In genomic region chr4:73423184-73423583, GRCh38 we compare ENCODE assay signal across 39 cellular contexts. TPM values are rescaled to one million over a fixed set of nuclear protein-coding genes. Genes with fewer than 3 reads are reported as not detected.
"Had no signal": no experiment of that assay in that cellular context is flagged by ENCODE, and none has a peak within 500 bp of the region (broad histone marks: within the 10 kb centered on the region; RNA-seq: fewer than 3 reads in every experiment).

No MANE protein-coding gene starts in this region.

- DNase-seq: activated effector memory CD4-positive, alpha-beta T cell treated with anti-CD3 and anti-CD28 coated beads, Interleukin-2, amount 50 U/mL, for 16 hours; activated effector memory CD4-positive, alpha-beta T cell treated with Interleukin-2 at 50 U/mL for 16 hours; activated gamma-delta T cell; activated gamma-delta T cell treated with Interleukin-2 at 50 U/mL for 16 hours; activated naive CD4-positive, alpha-beta T cell; activated naive CD4-positive, alpha-beta T cell treated with anti-CD3 and anti-CD28 coated beads for 36 hours; activated naive CD4-positive, alpha-beta T cell treated with anti-CD3 and anti-CD28 coated beads, Interleukin-2, amount 10 ng/mL, durations not matched to agents 7 days and 5 days; activated naive CD4-positive, alpha-beta T cell treated with anti-CD3 and anti-CD28 coated beads, Interleukin-2, amount 50 U/mL, for 16 hours; activated naive CD4-positive, alpha-beta T cell treated with Interleukin-2 at 50 U/mL for 16 hours; activated naive CD8-positive, alpha-beta T cell treated with anti-CD3 and anti-CD28 coated beads for 36 hours; activated naive CD8-positive, alpha-beta T cell treated with anti-CD3 and anti-CD28 coated beads, Interleukin-2, amount 10 ng/mL, durations not matched to agents 7 days and 5 days; activated naive CD8-positive, alpha-beta T cell treated with anti-CD3 and anti-CD28 coated beads, Interleukin-2, amount 50 U/mL, for 24 hours; activated T-cell treated with anti-CD3 and anti-CD28 coated beads, Interleukin-2, amount 50 U/mL, for 1 hour; activated T-cell treated with anti-CD3 and anti-CD28 coated beads, Interleukin-2, amount 50 U/mL, for 24 hours; activated T-cell treated with anti-CD3 and anti-CD28 coated beads, Interleukin-2, amount 50 U/mL, for 4 hours; activated T-cell treated with anti-CD3 and anti-CD28 coated beads, Interleukin-2, amount 50 U/mL, for 48 hours; activated T-cell treated with anti-CD3 and anti-CD28 coated beads, Interleukin-2, amount 50 U/mL, for 72 hours; adrenal gland; amniotic stem cell; amygdala; anterior cingulate cortex; aorta; body of pancreas; brain microvascular endothelial cell; caudate nucleus; central memory CD4-positive, alpha-beta T cell; cerebellar nuclear complex had no signal

- H3K4me3 ChIP-seq: adrenal gland, ascending aorta, body of pancreas, breast epithelium, cardiac muscle cell had no signal

- H3K9me3 ChIP-seq: adrenal gland, ascending aorta, body of pancreas, breast epithelium had no signal

- H3K36me3 ChIP-seq: adrenal gland, ascending aorta, brain microvascular endothelial cell, breast epithelium, cardiac muscle cell had no signal

- H3K4me1 ChIP-seq: adrenal gland, ascending aorta, body of pancreas, breast epithelium had no signal

- ATAC-seq: activated naive CD4-positive, alpha-beta T cell treated with anti-CD3 and anti-CD28 coated beads, Interleukin-2, amount 50 U/mL, for 72 hours; activated naive CD8-positive, alpha-beta T cell treated with anti-CD3 and anti-CD28 coated beads, Interleukin-2, amount 50 U/mL, for 24 hours; activated T-cell treated with anti-CD3 and anti-CD28 coated beads, Interleukin-2, amount 50 U/mL, for 4 hours; activated T-cell treated with anti-CD3 and anti-CD28 coated beads, Interleukin-2, amount 50 U/mL, for 72 hours; activated T-helper 17 cell treated with anti-CD3 and anti-CD28 coated beads, Interleukin-2, amount 50 U/mL, for 72 hours; body of pancreas had no signal

- FAIRE-seq: astrocyte, bronchial epithelial cell had no signal

- H3K27me3 ChIP-seq: adrenal gland, ascending aorta, body of pancreas, brain microvascular endothelial cell, breast epithelium, cardiac muscle cell had no signal

- H3K27ac ChIP-seq: adrenal gland, ascending aorta, body of pancreas, brain microvascular endothelial cell, breast epithelium, cardiac muscle cell had no signal

RNA-seq across cellular contexts. Expression of gene AFP, which starts 12.8 kb away (rescaled TPM):
- total RNA-seq: activated naive CD4-positive, alpha-beta T cell treated with anti-CD3 and anti-CD28 coated beads for 36 hours; activated naive CD4-positive, alpha-beta T cell treated with anti-CD3 and anti-CD28 coated beads, Interleukin-2, amount 50 U/mL, for 72 hours; activated naive CD8-positive, alpha-beta T cell treated with anti-CD3 and anti-CD28 coated beads for 36 hours; activated naive CD8-positive, alpha-beta T cell treated with anti-CD3 and anti-CD28 coated beads, Interleukin-2, amount 10 ng/mL, durations not matched to agents 7 days and 5 days; activated T-cell treated with anti-CD3 and anti-CD28 coated beads, Interleukin-2, amount 50 U/mL, for 72 hours; activated T-helper 1 cell treated with anti-CD3 and anti-CD28 coated beads, Interleukin-12 subunit alpha, Interleukin-12 subunit beta, Interleukin-2, Interleukin-4 antibody, amounts not matched to agents 30 ng/mL and 10 ng/mL and 1 ng/mL, durations not matched to agents 14 hours and 24 hours and 36 hours; activated T-helper 17 cell treated with anti-CD3 and anti-CD28 coated beads, Interleukin-2, amount 50 U/mL, for 72 hours; activated T-helper 2 cell treated with anti-CD3 and anti-CD28 coated beads, Interferon-gamma antibody, Interleukin-2, Interleukin-4, amounts not matched to agents 10 μg/mL and 5 μg/mL and 100 μg/mL, durations not matched to agents 14 hours and 24 hours and 36 hours; ascending aorta; body of pancreas; bronchial epithelial cell; cardiac septum had no signal
- polyA plus RNA-seq: adipose tissue, aorta had no signal

RNA-seq across cellular contexts. Expression of gene ALB, which starts 19.1 kb away (rescaled TPM):
- total RNA-seq: activated naive CD4-positive, alpha-beta T cell treated with anti-CD3 and anti-CD28 coated beads for 36 hours; activated naive CD4-positive, alpha-beta T cell treated with anti-CD3 and anti-CD28 coated beads, Interleukin-2, amount 50 U/mL, for 72 hours; activated naive CD8-positive, alpha-beta T cell treated with anti-CD3 and anti-CD28 coated beads for 36 hours; activated naive CD8-positive, alpha-beta T cell treated with anti-CD3 and anti-CD28 coated beads, Interleukin-2, amount 10 ng/mL, durations not matched to agents 7 days and 5 days; activated T-helper 1 cell treated with anti-CD3 and anti-CD28 coated beads, Interleukin-12 subunit alpha, Interleukin-12 subunit beta, Interleukin-2, Interleukin-4 antibody, amounts not matched to agents 30 ng/mL and 10 ng/mL and 1 ng/mL, durations not matched to agents 14 hours and 24 hours and 36 hours; activated T-helper 17 cell treated with anti-CD3 and anti-CD28 coated beads, Interleukin-2, amount 50 U/mL, for 72 hours; activated T-helper 2 cell treated with anti-CD3 and anti-CD28 coated beads, Interferon-gamma antibody, Interleukin-2, Interleukin-4, amounts not matched to agents 10 μg/mL and 5 μg/mL and 100 μg/mL, durations not matched to agents 14 hours and 24 hours and 36 hours; astrocyte; bronchial epithelial cell; cardiac septum had no signal

RNA-seq across cellular contexts. Expression of gene AFM, which starts 58.4 kb away (rescaled TPM):
- total RNA-seq: activated naive CD4-positive, alpha-beta T cell treated with anti-CD3 and anti-CD28 coated beads for 36 hours; activated naive CD4-positive, alpha-beta T cell treated with anti-CD3 and anti-CD28 coated beads, Interleukin-2, amount 50 U/mL, for 72 hours; activated naive CD8-positive, alpha-beta T cell treated with anti-CD3 and anti-CD28 coated beads for 36 hours; activated naive CD8-positive, alpha-beta T cell treated with anti-CD3 and anti-CD28 coated beads, Interleukin-2, amount 10 ng/mL, durations not matched to agents 7 days and 5 days; activated T-cell treated with anti-CD3 and anti-CD28 coated beads, Interleukin-2, amount 50 U/mL, for 4 hours; activated T-cell treated with anti-CD3 and anti-CD28 coated beads, Interleukin-2, amount 50 U/mL, for 72 hours; activated T-helper 1 cell treated with anti-CD3 and anti-CD28 coated beads, Interleukin-12 subunit alpha, Interleukin-12 subunit beta, Interleukin-2, Interleukin-4 antibody, amounts not matched to agents 30 ng/mL and 10 ng/mL and 1 ng/mL, durations not matched to agents 14 hours and 24 hours and 36 hours; activated T-helper 17 cell treated with anti-CD3 and anti-CD28 coated beads, Interleukin-2, amount 50 U/mL, for 72 hours; activated T-helper 2 cell treated with anti-CD3 and anti-CD28 coated beads, Interferon-gamma antibody, Interleukin-2, Interleukin-4, amounts not matched to agents 10 μg/mL and 5 μg/mL and 100 μg/mL, durations not matched to agents 14 hours and 24 hours and 36 hours; adrenal gland; aorta; ascending aorta; astrocyte; breast epithelium; bronchial epithelial cell; cardiac muscle cell; cardiac septum; cerebellum had no signal
- polyA plus RNA-seq: adipose tissue, adrenal gland, aorta had no signal
